Comparison of ENCODE assay signal across 33 cellular contexts in the genomic region with DNA sequence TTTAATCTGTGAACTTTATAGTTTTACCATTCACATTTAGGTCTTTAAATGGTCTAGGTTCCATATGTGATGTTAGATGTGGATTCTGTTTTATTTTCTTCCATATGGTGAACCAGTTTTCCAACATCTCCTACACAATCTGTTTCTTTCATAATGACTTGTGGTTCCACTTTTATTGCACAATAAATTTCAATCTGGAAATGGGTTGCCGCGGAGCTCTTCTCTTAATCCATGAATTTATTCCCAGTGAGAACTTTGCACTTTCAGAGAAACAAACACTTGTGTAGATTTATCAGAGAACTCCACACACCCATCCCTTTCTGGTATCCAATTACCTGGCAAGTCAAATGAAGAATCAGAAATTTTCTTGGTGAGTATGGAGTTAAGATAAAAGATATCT.
"Had no signal": no experiment of that assay in that cellular context is flagged by ENCODE, and none has a peak within 500 bp of the region (broad histone marks: within the 10 kb centered on the region; RNA-seq: fewer than 3 reads in every experiment).

No MANE protein-coding gene starts in this region.

- H3K4me3 ChIP-seq: ascending aorta, cardiac muscle cell, coronary artery, dorsolateral prefrontal cortex, left lung, lung, suprapubic skin, tibial artery had no signal

- H3K36me3 Mint-ChIP-seq: activated naive CD8-positive, alpha-beta T cell treated with anti-CD3 and anti-CD28 coated beads for 36 hours; brain; immature natural killer cell; naive B cell had no signal

- H3K36me3 ChIP-seq: ascending aorta, cardiac muscle cell, left lung, neutrophil, suprapubic skin, tibial artery had no signal

- H3K9me3 ChIP-seq: ascending aorta, left lung, neutrophil, suprapubic skin, tibial artery had no signal

- DNase-seq: activated CD4-positive, alpha-beta T cell treated with anti-CD3 and anti-CD28 coated beads for 4 hours; activated CD4-positive, alpha-beta T cell treated with anti-CD3 and anti-CD28 coated beads, Interleukin-2, amount 50 U/mL, for 4 hours; activated effector memory CD4-positive, alpha-beta T cell treated with Interleukin-2 at 50 U/mL for 16 hours; activated naive CD4-positive, alpha-beta T cell treated with anti-CD3 and anti-CD28 coated beads for 36 hours; activated naive CD8-positive, alpha-beta T cell treated with anti-CD3 and anti-CD28 coated beads for 36 hours; activated T-cell treated with anti-CD3 and anti-CD28 coated beads for 4 hours; activated T-cell treated with anti-CD3 and anti-CD28 coated beads, Interleukin-2, amount 50 U/mL, for 72 hours; cerebellar nuclear complex; dorsolateral prefrontal cortex; effector memory CD8-positive, alpha-beta T cell; erythroblast; head of caudate nucleus; hypothalamus; immature natural killer cell; left lung; naive B cell; nephron progenitor cell; stimulated activated CD4-positive, alpha-beta T cell treated with anti-CD3 and anti-CD28 coated beads, Interleukin-15, amount 100 ng/mL, for 24 hours; stimulated activated CD4-positive, alpha-beta T cell treated with anti-CD3 and anti-CD28 coated beads, Interleukin-2, amount 100 ng/mL, for 24 hours; stimulated activated naive CD4-positive, alpha-beta T cell; SW 1271; T-helper 9 cell; tibial artery had no signal

- H3K27me3 Mint-ChIP-seq: activated naive CD8-positive, alpha-beta T cell treated with anti-CD3 and anti-CD28 coated beads for 36 hours had no signal

- H3K27me3 ChIP-seq: ascending aorta, cardiac muscle cell, dorsolateral prefrontal cortex, left lung, neutrophil, suprapubic skin, tibial artery had no signal

- H3K4me3 Mint-ChIP-seq: activated naive CD4-positive, alpha-beta T cell treated with anti-CD3 and anti-CD28 coated beads for 36 hours; activated naive CD8-positive, alpha-beta T cell treated with anti-CD3 and anti-CD28 coated beads for 36 hours; activated T-cell treated with anti-CD3 and anti-CD28 coated beads, Interleukin-2, amount 50 U/mL, for 72 hours; brain; effector memory CD8-positive, alpha-beta T cell; immature natural killer cell; naive B cell; nephron progenitor cell; T-helper 1 cell treated with Interleukin-12 subunit alpha and Interleukin-12 subunit beta and Interleukin-4 antibody, amounts not matched to agents 30 μg/mL and 1 μg/mL, for 36 hours had no signal

- H3K4me1 Mint-ChIP-seq: brain, immature natural killer cell, naive B cell had no signal

- H3K4me1 ChIP-seq: ascending aorta, left lung had no signal

- H3K27ac ChIP-seq: ascending aorta, cardiac muscle cell, coronary artery, left lung, neutrophil, suprapubic skin, tibial artery, VCaP had no signal

- ATAC-seq: activated T-cell treated with anti-CD3 and anti-CD28 coated beads, Interleukin-2, amount 50 U/mL, for 72 hours; effector memory CD8-positive, alpha-beta T cell; left lung; sciatic nerve had no signal

- H3K27ac Mint-ChIP-seq: activated naive CD4-positive, alpha-beta T cell treated with anti-CD3 and anti-CD28 coated beads for 36 hours; activated naive CD8-positive, alpha-beta T cell treated with anti-CD3 and anti-CD28 coated beads for 36 hours; activated T-cell treated with anti-CD3 and anti-CD28 coated beads, Interleukin-2, amount 50 U/mL, for 72 hours; brain; effector memory CD8-positive, alpha-beta T cell; immature natural killer cell; naive B cell; nephron progenitor cell; T-helper 1 cell treated with Interleukin-12 subunit alpha and Interleukin-12 subunit beta and Interleukin-4 antibody, amounts not matched to agents 30 μg/mL and 1 μg/mL, for 36 hours had no signal

- H3K9me3 Mint-ChIP-seq: activated naive CD4-positive, alpha-beta T cell treated with anti-CD3 and anti-CD28 coated beads for 36 hours; activated naive CD8-positive, alpha-beta T cell treated with anti-CD3 and anti-CD28 coated beads for 36 hours; activated T-cell treated with anti-CD3 and anti-CD28 coated beads, Interleukin-2, amount 50 U/mL, for 72 hours; brain; effector memory CD8-positive, alpha-beta T cell; immature natural killer cell; naive B cell; nephron progenitor cell; T-helper 1 cell treated with Interleukin-12 subunit alpha and Interleukin-12 subunit beta and Interleukin-4 antibody, amounts not matched to agents 30 μg/mL and 1 μg/mL, for 36 hours had no signal
